ENCODE assay signal across 1 cellular context in genomic region chr15:69526696-69527095, GRCh38.
TF ChIP-seq lines count a peak whose summit lies in the region.

No MANE protein-coding gene starts in this region.

TF ChIP-seq in H1, 55 proteins besides CTCF, POLR2A, EP300 and RAD21:
- TF ChIP-seq EZH2 (IDR thresholded peaks at IDR 0.05; ENCODE audit: low read depth, low read length, severe bottlenecking) (no peak), NANOG (IDR thresholded peaks at IDR 0.05; ENCODE audit: insufficient read depth, low read depth, low read length, poor library complexity, severe bottlenecking) (peak; percentile 11)
